Comparison of ENCODE assay signal across 28 cellular contexts in genomic region chr20:62029951-62030350, GRCh38. TPM values are rescaled to one million over a fixed set of nuclear protein-coding genes. Genes with fewer than 3 reads are reported as not detected.
DNase-seq lines count a peak whose midpoint lies in the region; ATAC-seq, FAIRE-seq and TF ChIP-seq lines count a peak whose summit lies in the region.
"Had no signal": no experiment of that assay in that cellular context is flagged by ENCODE, and none has a peak within 500 bp of the region (broad histone marks: within the 10 kb centered on the region; RNA-seq: fewer than 3 reads in every experiment).

No MANE protein-coding gene starts in this region.

- H3K4me3 Mint-ChIP-seq in activated T-cell treated with anti-CD3 and anti-CD28 coated beads, Interleukin-2, amount 50 U/mL, for 24 hours = no peak overlapping the region
- no peak overlapping the region for H3K4me3 Mint-ChIP-seq in GM23338
- H3K4me3 Mint-ChIP-seq: activated naive CD4-positive, alpha-beta T cell treated with anti-CD3 and anti-CD28 coated beads for 36 hours had no signal

- TF ChIP-seq CTCF in GM23338 (conservative IDR thresholded peaks at IDR 0.05; ENCODE audit: low read depth in 2 of 2) (no peak), K562 (IDR thresholded peaks at IDR 0.05 in 2 of 3, conservative IDR thresholded peaks at IDR 0.05 in 1 of 3; ENCODE audit: insufficient read depth in 2 of 3, low read depth in 1 of 3, low read length in 3 of 3) (no peak), neutrophil (IDR thresholded peaks at IDR 0.05) (no peak), GM10266 (IDR thresholded peaks at IDR 0.05; ENCODE audit: control insufficient read depth, insufficient read depth, low read depth, missing control alignments) (no peak)

- peak overlapping the region; percentile 93 for H3K27ac Mint-ChIP-seq in activated T-cell treated with anti-CD3 and anti-CD28 coated beads, Interleukin-2, amount 50 U/mL, for 24 hours
- H3K27ac Mint-ChIP-seq in GM23338 = peak overlapping the region; percentile 30; the same call in 1 of the 2 replicates

- H3K4me2 ChIP-seq in GM23338 = no peak overlapping the region
- H3K4me2 ChIP-seq in K562 (ENCODE audit: insufficient read depth, low read length) = no peak overlapping the region
- H3K4me2 ChIP-seq: smooth muscle cell had no signal

- CTCF ChIA-PET in K562 (lab: Yijun Ruan, JAX; ENCODE audit: low intra/inter-chr PET ratio) = no interaction called here

- intact Hi-C loops in K562 (cut with micrococcal nuclease) = loop anchor here (5.0 kb wide), 3 partner anchors 32 to 112 kb away; partner anchors contain the start of genes LSM14B, PSMA7 and SS18L1

- WGBS in K562 (ENCODE audit: insufficient coverage, low coverage, missing lambda C conversion rate) = 96% methylated on average over 20 of the region's 20 CpGs

- H3K4me1 Mint-ChIP-seq in activated T-cell treated with anti-CD3 and anti-CD28 coated beads, Interleukin-2, amount 50 U/mL, for 24 hours (ENCODE audit: low read depth) = peaks cover 69% of the 10 kb centered on the region
- peaks cover 61% of the 10 kb centered on the region for H3K4me1 Mint-ChIP-seq in GM23338

- POLR2A ChIA-PET in K562 (lab: Yijun Ruan, JAX) = no interaction called here

- H3K27ac ChIP-seq in GM23338 (ENCODE audit: low read depth) (no peak overlapping the region), K562 (ENCODE audit: extremely low read depth, low read depth, low read length) (no peak overlapping the region), neutrophil (peak overlapping the region; percentile 94)
- H3K27ac ChIP-seq: ascending aorta, parathyroid adenoma, SJSA1, stomach had no signal

- no peaks in the 10 kb centered on the region for H3K27me3 Mint-ChIP-seq in activated T-cell treated with anti-CD3 and anti-CD28 coated beads, Interleukin-2, amount 50 U/mL, for 24 hours
- H3K27me3 Mint-ChIP-seq in GM23338 (ENCODE audit: insufficient read depth, low read depth, poor library complexity) = peaks cover 9% of the 10 kb centered on the region
- H3K27me3 Mint-ChIP-seq: CD8-positive, alpha-beta memory T cell had no signal

- peaks cover 80% of the 10 kb centered on the region for H4K20me1 ChIP-seq in GM23338 (replicated peaks; ENCODE audit: insufficient read depth)
- peaks cover 12% of the 10 kb centered on the region; the same call in 1 of the 2 replicates for H4K20me1 ChIP-seq in K562 (replicated peaks; ENCODE audit: control insufficient read depth, insufficient read depth, low read length)

- ATAC-seq in GM23338 = no peak
- ATAC-seq in K562 = no peak
- no peak for ATAC-seq in HG03175 (IDR thresholded peaks at IDR 0.05; ENCODE audit: unreplicated experiment)
- ATAC-seq: right cardiac atrium had no signal

- TF ChIP-seq POLR2A in K562 (conservative IDR thresholded peaks at IDR 0.05) = no peak

- in situ Hi-C loops in K562 (cut with MboI) = no loop called here

- no peaks in the 10 kb centered on the region for H3K9me2 ChIP-seq in GM23338 (ENCODE audit: insufficient read depth)

- no TSS peak for BruUV-seq in K562 (replicated peaks; lab: Mats Ljungman, UMichigan)

- H3K36me3 Mint-ChIP-seq in activated T-cell treated with anti-CD3 and anti-CD28 coated beads, Interleukin-2, amount 50 U/mL, for 24 hours (ENCODE audit: low read depth) = peaks cover 7% of the 10 kb centered on the region
- no peaks in the 10 kb centered on the region for H3K36me3 Mint-ChIP-seq in GM23338 (ENCODE audit: low read depth)
- H3K36me3 Mint-ChIP-seq: CD8-positive, alpha-beta memory T cell had no signal

- DNase-seq in activated T-cell treated with anti-CD3 and anti-CD28 coated beads, Interleukin-2, amount 50 U/mL, for 24 hours = no peak
- no peak for DNase-seq in activated T-cell treated with anti-CD3 and anti-CD28 coated beads, Interleukin-2, amount 50 U/mL, for 1 hour
- DNase-seq in GM23338 (ENCODE audit: low spot score) (no peak), K562 (ENCODE audit: extremely low read depth in 1 of 4, low spot score in 3 of 4) (no peak), GM10266 (ENCODE audit: extremely low spot score) (no peak), SHP77 treated with DMSO at 0.1 percent for 48 hours (lab: John Stamatoyannopoulos, UW) (no peak)
- DNase-seq: activated CD8-positive, alpha-beta memory T cell treated with anti-CD3 and anti-CD28 coated beads, Interleukin-2, amount 50 U/mL, for 4 hours; H7; MG63; NCI-H1105 treated with DMSO at 0.1 percent for 48 hours; NCI-H2029; NCI-H526 treated with DMSO at 0.1 percent for 48 hours; NK-92 treated with Interleukin-12 subunit alpha and Interleukin-12 subunit beta, amount 100 ng/mL, for 24 hours; Peyer's patch; stomach had no signal

- H3K9me3 Mint-ChIP-seq in activated T-cell treated with anti-CD3 and anti-CD28 coated beads, Interleukin-2, amount 50 U/mL, for 24 hours = no peaks in the 10 kb centered on the region
- no peaks in the 10 kb centered on the region for H3K9me3 Mint-ChIP-seq in GM23338
- H3K9me3 Mint-ChIP-seq: activated naive CD4-positive, alpha-beta T cell treated with anti-CD3 and anti-CD28 coated beads for 36 hours had no signal

- peaks cover 100% of the 10 kb centered on the region for H3K79me2 ChIP-seq in GM23338 (replicated peaks; ENCODE audit: insufficient read depth)
- H3K79me2 ChIP-seq in K562 (ENCODE audit: control insufficient read depth, insufficient read depth, low read length) = peaks cover 90% of the 10 kb centered on the region

- TF ChIP-seq RAD21 in K562 (CRISPR knock-in tag; conservative IDR thresholded peaks at IDR 0.05 in 1 of 2, IDR thresholded peaks at IDR 0.05 in 1 of 2) = no peak

- no peak overlapping the region for H3K9ac ChIP-seq in K562 (ENCODE audit: insufficient read depth in 1 of 2, low read depth in 2 of 2, low read length in 2 of 2)
- H3K9ac ChIP-seq: KMS-11, parathyroid adenoma had no signal

- H3K9me3 ChIP-seq in K562 (replicated peaks; ENCODE audit: control insufficient read depth, insufficient read depth, low read depth, low read length) (no peaks in the 10 kb centered on the region), neutrophil (no peaks in the 10 kb centered on the region)
- H3K9me3 ChIP-seq: ascending aorta, MG63, Peyer's patch, SJSA1, stomach had no signal

- H3K4me1 ChIP-seq in GM23338 (ENCODE audit: insufficient read depth) (peaks cover 29% of the 10 kb centered on the region), K562 (replicated peaks in 1 of 2; ENCODE audit: control insufficient read depth in 2 of 2, insufficient read depth in 2 of 2, low read length in 2 of 2) (peaks cover 36 to 56% of the 10 kb centered on the region in 2 experiments), neutrophil (ENCODE audit: control insufficient read depth in 1 of 2, insufficient read depth in 1 of 2, low read depth in 1 of 2, low read length in 1 of 2) (peaks cover 36 to 44% of the 10 kb centered on the region in 2 experiments)
- H3K4me1 ChIP-seq: parathyroid adenoma, SJSA1 had no signal

- H3K27me3 ChIP-seq in GM23338 (ENCODE audit: insufficient read depth) = no peaks in the 10 kb centered on the region
- no peaks in the 10 kb centered on the region for H3K27me3 ChIP-seq in K562 (ENCODE audit: control insufficient read depth in 2 of 2, insufficient read depth in 2 of 2, low read length in 2 of 2)
- no peaks in the 10 kb centered on the region for H3K27me3 ChIP-seq in neutrophil
- H3K27me3 ChIP-seq: ascending aorta, MG63, Peyer's patch, SJSA1, stomach had no signal

- H2AFZ ChIP-seq in GM23338 (no peak overlapping the region), K562 (ENCODE audit: low read depth, low read length) (no peak overlapping the region)
- H2AFZ ChIP-seq: parathyroid adenoma had no signal

- no peaks in the 10 kb centered on the region for H3F3A ChIP-seq in GM23338 (replicated peaks; ENCODE audit: low read depth)

- no peak for TF ChIP-seq EP300 in K562 (IDR thresholded peaks at IDR 0.05; ENCODE audit: low read length)

- H3K9me1 ChIP-seq in K562 (ENCODE audit: control insufficient read depth, insufficient read depth, low read length) = peaks cover 2% of the 10 kb centered on the region

- no peak for FAIRE-seq in K562 (lab: Jason Lieb, UNC)
- FAIRE-seq: A204.1, endothelial cell of umbilical vein, frontal cortex had no signal

- H3K4me3 ChIP-seq in GM23338 (no peak overlapping the region), K562 (no peak overlapping the region), neutrophil (ENCODE audit: low read depth in 1 of 2, low read length in 1 of 2) (peak overlapping the region in 1 of 2 experiments; percentile 48)
- H3K4me3 ChIP-seq: ascending aorta, MG63, Peyer's patch, SJSA1, smooth muscle cell, stomach had no signal

- H3K36me3 ChIP-seq in GM23338 (ENCODE audit: insufficient read depth) (no peaks in the 10 kb centered on the region), K562 (ENCODE audit: control insufficient read depth, insufficient read depth, low read length) (peaks cover 6% of the 10 kb centered on the region; the same call in 2 of the 3 replicates), neutrophil (no peaks in the 10 kb centered on the region)
- H3K36me3 ChIP-seq: ascending aorta, MG63, Peyer's patch, SJSA1, stomach had no signal

TF ChIP-seq in GM23338, 12 proteins besides CTCF, POLR2A, EP300 and RAD21 (continues in another document):
- no peak for TF ChIP-seq ZNF114 (CRISPR knock-in tag; IDR thresholded peaks at IDR 0.05)
- no peak for TF ChIP-seq ZNF331 (CRISPR knock-in tag; IDR thresholded peaks at IDR 0.05; ENCODE audit: low read depth)

TF ChIP-seq in K562, 482 proteins besides CTCF, POLR2A, EP300 and RAD21 (continues in another document):
- TF ChIP-seq POLR2G (IDR thresholded peaks at IDR 0.05; ENCODE audit: low read depth, low read length) = 0 out of 2 replicates have a peak, but pooled peaks have one; percentile 14
- no peak for TF ChIP-seq PTTG1 (tag; IDR thresholded peaks at IDR 0.05; ENCODE audit: low read depth)

RNA-seq across cellular contexts. Expression of gene TAF4, which starts 35.7 kb away (rescaled TPM):
- 33.9 and 60.0 TPM in 2 replicates for total RNA-seq in GM23338 (2014; rRNA removed; shearing (Covaris generic))
- polyA plus RNA-seq in GM23338 (2016; fragmentation: Nextera tagmentation; extraction: Ambion mirVana) (7.2 and 7.8 TPM in 2 replicates), K562 (2011; rRNA removed) (3.6 and 3.9 TPM in 2 replicates), K562 (2014; fragmentation: Illumina TruSeq; extraction: Trizol) (12.4 and 14.6 TPM in 2 replicates), K562 (2014; fragmentation: Nextera tagmentation; extraction: Ambion mirVana) (under 1 TPM; 0.44 to 0.48 TPM), K562 (2014; rRNA removed) (11.5 and 11.6 TPM in 2 replicates)
- total RNA-seq in K562 (2011; cell fraction: chromatin; rRNA removed; ENCODE audit: low replicate concordance) = 55.2 and 60.4 TPM in 2 replicates
- total RNA-seq in K562 (2011; cell fraction: nucleolus; rRNA removed) = 24.2 and 29.5 TPM in 2 replicates
- 37.6 and 39.3 TPM in 2 replicates for total RNA-seq in K562 (2011; cell fraction: nucleoplasm; rRNA removed)
- total RNA-seq in K562 (2014; rRNA removed) (5.3 and 6.7 TPM in 2 replicates), K562 (2014; rRNA removed; fragmentation: Illumina TruSeq; extraction: Trizol) (5.7 and 7.1 TPM in 2 replicates), K562 (2015; rRNA removed; fragmentation: Illumina TruSeq; extraction: Trizol) (5.6 and 7.8 TPM in 2 replicates), K562 (2021) (20.4 and 28.3 TPM in 2 replicates)
- polyA plus RNA-seq in K562 (2011; cell fraction: cytosol; rRNA removed) = 3.1 and 9.7 TPM in 2 replicates
- 7.7 and 13.2 TPM in 2 replicates for polyA plus RNA-seq in K562 (2011; cell fraction: nucleus; rRNA removed)
- 10.2 and 14.4 TPM in 2 replicates for polyA plus RNA-seq in K562 (2012)
- 5.4 and 5.6 TPM in 2 replicates for polyA minus RNA-seq in K562 (2011; rRNA and poly(A)+ RNA removed)
- 16.1 and 22.1 TPM in 2 replicates for polyA minus RNA-seq in K562 (2011; cell fraction: cytosol; rRNA and poly(A)+ RNA removed)
- polyA minus RNA-seq in K562 (2011; cell fraction: nucleus; rRNA and poly(A)+ RNA removed) = 6.1 and 8.2 TPM in 2 replicates
